In the genomic region with DNA sequence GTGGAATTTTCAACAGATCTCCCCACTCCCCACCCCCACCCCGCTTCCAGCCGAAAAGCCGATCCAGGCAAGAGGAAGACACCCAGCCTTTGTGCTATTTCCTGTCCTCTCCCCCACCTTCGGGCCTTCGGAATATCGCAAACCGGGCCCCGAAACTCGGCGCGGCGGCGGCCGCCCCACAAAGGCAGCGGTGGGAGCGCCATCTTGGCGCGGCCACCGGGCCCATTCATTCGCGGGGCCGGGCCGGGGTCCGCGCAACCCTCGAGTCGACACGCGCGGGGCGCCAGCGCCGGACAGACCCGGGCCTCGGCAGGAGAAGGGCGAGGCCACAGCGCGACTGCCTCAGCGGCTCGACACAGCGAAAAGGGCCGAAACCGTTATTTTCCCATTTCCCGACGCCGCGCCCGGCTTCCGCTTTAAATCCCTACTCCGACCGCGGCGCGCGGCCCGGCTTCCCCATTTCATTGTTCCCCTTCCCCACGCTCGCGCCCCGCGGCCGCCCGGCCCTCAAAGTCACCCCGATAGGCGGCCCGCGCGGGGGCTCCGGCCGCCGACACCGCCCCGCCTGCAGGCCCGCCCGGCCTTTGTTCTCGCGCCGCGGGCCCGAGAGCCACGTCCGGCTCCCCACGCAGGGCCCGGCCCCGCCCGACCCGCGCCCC, we compare ENCODE assay signal across 1 cellular context.
TF ChIP-seq lines count a peak whose summit lies in the region.

No MANE protein-coding gene starts in this region.

TF ChIP-seq in GM12878, 131 proteins besides CTCF, POLR2A, EP300 and RAD21:
- no peak for TF ChIP-seq POLR2AphosphoS2 (IDR thresholded peaks at IDR 0.05; ENCODE audit: low read depth, low read length)
- no peak for TF ChIP-seq TBL1XR1 (IDR thresholded peaks at IDR 0.05; ENCODE audit: low read depth, low read length)
- TF ChIP-seq BHLHE40 (IDR thresholded peaks at IDR 0.05; ENCODE audit: borderline replicate concordance in 1 of 2, low read depth in 2 of 2, low read length in 1 of 2) = 0 out of 4 replicates have a peak, but pooled peaks of 1 of the 2 experiments have one; percentile 20
- TF ChIP-seq RB1 (IDR thresholded peaks at IDR 0.05; ENCODE audit: borderline replicate concordance) = peak; percentile 59; the same call in 1 of the 2 replicates
- TF ChIP-seq ZNF207 (IDR thresholded peaks at IDR 0.05; ENCODE audit: borderline replicate concordance) = peak; percentile 53; the same call in 1 of the 2 replicates
- no peak for TF ChIP-seq ZNF384 (IDR thresholded peaks at IDR 0.05; ENCODE audit: borderline replicate concordance, low read depth, low read length)
- TF ChIP-seq ASH2L (IDR thresholded peaks at IDR 0.05; ENCODE audit: borderline replicate concordance, low read depth) = no peak
- TF ChIP-seq, protein P1, sequence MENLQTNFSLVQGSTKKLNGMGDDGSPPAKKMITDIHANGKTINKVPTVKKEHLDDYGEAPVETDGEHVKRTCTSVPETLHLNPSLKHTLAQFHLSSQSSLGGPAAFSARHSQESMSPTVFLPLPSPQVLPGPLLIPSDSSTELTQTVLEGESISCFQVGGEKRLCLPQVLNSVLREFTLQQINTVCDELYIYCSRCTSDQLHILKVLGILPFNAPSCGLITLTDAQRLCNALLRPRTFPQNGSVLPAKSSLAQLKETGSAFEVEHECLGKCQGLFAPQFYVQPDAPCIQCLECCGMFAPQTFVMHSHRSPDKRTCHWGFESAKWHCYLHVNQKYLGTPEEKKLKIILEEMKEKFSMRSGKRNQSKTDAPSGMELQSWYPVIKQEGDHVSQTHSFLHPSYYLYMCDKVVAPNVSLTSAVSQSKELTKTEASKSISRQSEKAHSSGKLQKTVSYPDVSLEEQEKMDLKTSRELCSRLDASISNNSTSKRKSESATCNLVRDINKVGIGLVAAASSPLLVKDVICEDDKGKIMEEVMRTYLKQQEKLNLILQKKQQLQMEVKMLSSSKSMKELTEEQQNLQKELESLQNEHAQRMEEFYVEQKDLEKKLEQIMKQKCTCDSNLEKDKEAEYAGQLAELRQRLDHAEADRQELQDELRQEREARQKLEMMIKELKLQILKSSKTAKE (IDR thresholded peaks at IDR 0.05; ENCODE audit: low read depth, poor library complexity, severe bottlenecking) = no peak
- TF ChIP-seq IKZF1 (conservative IDR thresholded peaks at IDR 0.05) = peak; percentile 82
- TF ChIP-seq SPI1 (IDR thresholded peaks at IDR 0.05; ENCODE audit: borderline replicate concordance, insufficient read depth, low read depth, low read length) = peak; percentile 42; the same call in 1 of the 2 replicates
- TF ChIP-seq YY1 (IDR thresholded peaks at IDR 0.05; ENCODE audit: low read depth, low read length) = peak; percentile 89
- TF ChIP-seq MXI1 (IDR thresholded peaks at IDR 0.05; ENCODE audit: low read depth, low read length) = 0 out of 2 replicates have a peak, but pooled peaks have one; percentile 26
- no peak for TF ChIP-seq SRF (IDR thresholded peaks at IDR 0.05; ENCODE audit: low read depth in 2 of 2, low read length in 2 of 2)
- TF ChIP-seq BACH1 (IDR thresholded peaks at IDR 0.05; ENCODE audit: borderline replicate concordance) = peak; percentile 62
- peak; percentile 47 for TF ChIP-seq SIN3A (IDR thresholded peaks at IDR 0.05; ENCODE audit: low read depth, low read length)
- TF ChIP-seq, protein P2, sequence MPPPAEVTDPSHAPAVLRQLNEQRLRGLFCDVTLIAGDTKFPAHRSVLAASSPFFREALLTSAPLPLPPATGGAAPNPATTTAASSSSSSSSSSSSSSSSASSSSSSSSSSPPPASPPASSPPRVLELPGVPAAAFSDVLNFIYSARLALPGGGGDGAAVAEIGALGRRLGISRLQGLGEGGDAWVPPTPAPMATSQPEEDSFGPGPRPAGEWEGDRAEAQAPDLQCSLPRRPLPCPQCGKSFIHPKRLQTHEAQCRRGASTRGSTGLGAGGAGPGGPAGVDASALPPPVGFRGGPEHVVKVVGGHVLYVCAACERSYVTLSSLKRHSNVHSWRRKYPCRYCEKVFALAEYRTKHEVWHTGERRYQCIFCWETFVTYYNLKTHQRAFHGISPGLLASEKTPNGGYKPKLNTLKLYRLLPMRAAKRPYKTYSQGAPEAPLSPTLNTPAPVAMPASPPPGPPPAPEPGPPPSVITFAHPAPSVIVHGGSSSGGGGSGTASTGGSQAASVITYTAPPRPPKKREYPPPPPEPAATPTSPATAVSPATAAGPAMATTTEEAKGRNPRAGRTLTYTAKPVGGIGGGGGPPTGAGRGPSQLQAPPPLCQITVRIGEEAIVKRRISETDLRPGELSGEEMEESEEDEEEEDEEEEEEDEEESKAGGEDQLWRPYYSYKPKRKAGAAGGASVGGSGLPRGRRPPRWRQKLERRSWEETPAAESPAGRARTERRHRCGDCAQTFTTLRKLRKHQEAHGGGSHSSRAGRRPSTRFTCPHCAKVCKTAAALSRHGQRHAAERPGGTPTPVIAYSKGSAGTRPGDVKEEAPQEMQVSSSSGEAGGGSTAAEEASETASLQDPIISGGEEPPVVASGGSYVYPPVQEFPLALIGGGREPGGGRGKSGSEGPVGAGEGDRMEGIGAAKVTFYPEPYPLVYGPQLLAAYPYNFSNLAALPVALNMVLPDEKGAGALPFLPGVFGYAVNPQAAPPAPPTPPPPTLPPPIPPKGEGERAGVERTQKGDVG (CRISPR knock-in tag; IDR thresholded peaks at IDR 0.05) = no peak
- TF ChIP-seq DPF2 (IDR thresholded peaks at IDR 0.05) = peak; percentile 71; the same call in 1 of the 2 replicates
- TF ChIP-seq, protein P3, sequence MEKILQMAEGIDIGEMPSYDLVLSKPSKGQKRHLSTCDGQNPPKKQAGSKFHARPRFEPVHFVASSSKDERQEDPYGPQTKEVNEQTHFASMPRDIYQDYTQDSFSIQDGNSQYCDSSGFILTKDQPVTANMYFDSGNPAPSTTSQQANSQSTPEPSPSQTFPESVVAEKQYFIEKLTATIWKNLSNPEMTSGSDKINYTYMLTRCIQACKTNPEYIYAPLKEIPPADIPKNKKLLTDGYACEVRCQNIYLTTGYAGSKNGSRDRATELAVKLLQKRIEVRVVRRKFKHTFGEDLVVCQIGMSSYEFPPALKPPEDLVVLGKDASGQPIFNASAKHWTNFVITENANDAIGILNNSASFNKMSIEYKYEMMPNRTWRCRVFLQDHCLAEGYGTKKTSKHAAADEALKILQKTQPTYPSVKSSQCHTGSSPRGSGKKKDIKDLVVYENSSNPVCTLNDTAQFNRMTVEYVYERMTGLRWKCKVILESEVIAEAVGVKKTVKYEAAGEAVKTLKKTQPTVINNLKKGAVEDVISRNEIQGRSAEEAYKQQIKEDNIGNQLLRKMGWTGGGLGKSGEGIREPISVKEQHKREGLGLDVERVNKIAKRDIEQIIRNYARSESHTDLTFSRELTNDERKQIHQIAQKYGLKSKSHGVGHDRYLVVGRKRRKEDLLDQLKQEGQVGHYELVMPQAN (conservative IDR thresholded peaks at IDR 0.05) = peak; percentile 95
- TF ChIP-seq, protein P4, sequence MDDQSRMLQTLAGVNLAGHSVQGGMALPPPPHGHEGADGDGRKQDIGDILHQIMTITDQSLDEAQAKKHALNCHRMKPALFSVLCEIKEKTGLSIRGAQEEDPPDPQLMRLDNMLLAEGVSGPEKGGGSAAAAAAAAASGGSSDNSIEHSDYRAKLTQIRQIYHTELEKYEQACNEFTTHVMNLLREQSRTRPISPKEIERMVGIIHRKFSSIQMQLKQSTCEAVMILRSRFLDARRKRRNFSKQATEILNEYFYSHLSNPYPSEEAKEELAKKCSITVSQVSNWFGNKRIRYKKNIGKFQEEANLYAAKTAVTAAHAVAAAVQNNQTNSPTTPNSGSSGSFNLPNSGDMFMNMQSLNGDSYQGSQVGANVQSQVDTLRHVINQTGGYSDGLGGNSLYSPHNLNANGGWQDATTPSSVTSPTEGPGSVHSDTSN (IDR thresholded peaks at IDR 0.05; ENCODE audit: insufficient replicate concordance, low read depth, low read length) = no peak
- 0 out of 4 replicates have a peak, but pooled peaks of 1 of the 2 experiments have one; percentile 19 for TF ChIP-seq IKZF2 (IDR thresholded peaks at IDR 0.05)
- TF ChIP-seq HDAC2 (IDR thresholded peaks at IDR 0.05) = no peak
- peak; percentile 66; the same call in 1 of the 2 replicates for TF ChIP-seq TAF1 (IDR thresholded peaks at IDR 0.05; ENCODE audit: borderline replicate concordance, low read depth, low read length)
- TF ChIP-seq GATAD2B (conservative IDR thresholded peaks at IDR 0.05; ENCODE audit: low read depth) = peak; percentile 89
- peak; percentile 89 for TF ChIP-seq LARP7 (IDR thresholded peaks at IDR 0.05)
- TF ChIP-seq SMARCA5 (IDR thresholded peaks at IDR 0.05) = peak; percentile 56; the same call in 1 of the 2 replicates
- TF ChIP-seq, protein P5, sequence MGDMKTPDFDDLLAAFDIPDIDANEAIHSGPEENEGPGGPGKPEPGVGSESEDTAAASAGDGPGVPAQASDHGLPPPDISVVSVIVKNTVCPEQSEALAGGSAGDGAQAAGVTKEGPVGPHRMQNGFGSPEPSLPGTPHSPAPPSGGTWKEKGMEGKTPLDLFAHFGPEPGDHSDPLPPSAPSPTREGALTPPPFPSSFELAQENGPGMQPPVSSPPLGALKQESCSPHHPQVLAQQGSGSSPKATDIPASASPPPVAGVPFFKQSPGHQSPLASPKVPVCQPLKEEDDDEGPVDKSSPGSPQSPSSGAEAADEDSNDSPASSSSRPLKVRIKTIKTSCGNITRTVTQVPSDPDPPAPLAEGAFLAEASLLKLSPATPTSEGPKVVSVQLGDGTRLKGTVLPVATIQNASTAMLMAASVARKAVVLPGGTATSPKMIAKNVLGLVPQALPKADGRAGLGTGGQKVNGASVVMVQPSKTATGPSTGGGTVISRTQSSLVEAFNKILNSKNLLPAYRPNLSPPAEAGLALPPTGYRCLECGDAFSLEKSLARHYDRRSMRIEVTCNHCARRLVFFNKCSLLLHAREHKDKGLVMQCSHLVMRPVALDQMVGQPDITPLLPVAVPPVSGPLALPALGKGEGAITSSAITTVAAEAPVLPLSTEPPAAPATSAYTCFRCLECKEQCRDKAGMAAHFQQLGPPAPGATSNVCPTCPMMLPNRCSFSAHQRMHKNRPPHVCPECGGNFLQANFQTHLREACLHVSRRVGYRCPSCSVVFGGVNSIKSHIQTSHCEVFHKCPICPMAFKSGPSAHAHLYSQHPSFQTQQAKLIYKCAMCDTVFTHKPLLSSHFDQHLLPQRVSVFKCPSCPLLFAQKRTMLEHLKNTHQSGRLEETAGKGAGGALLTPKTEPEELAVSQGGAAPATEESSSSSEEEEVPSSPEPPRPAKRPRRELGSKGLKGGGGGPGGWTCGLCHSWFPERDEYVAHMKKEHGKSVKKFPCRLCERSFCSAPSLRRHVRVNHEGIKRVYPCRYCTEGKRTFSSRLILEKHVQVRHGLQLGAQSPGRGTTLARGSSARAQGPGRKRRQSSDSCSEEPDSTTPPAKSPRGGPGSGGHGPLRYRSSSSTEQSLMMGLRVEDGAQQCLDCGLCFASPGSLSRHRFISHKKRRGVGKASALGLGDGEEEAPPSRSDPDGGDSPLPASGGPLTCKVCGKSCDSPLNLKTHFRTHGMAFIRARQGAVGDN (IDR thresholded peaks at IDR 0.05) = no peak
- no peak for TF ChIP-seq NR2C1 (IDR thresholded peaks at IDR 0.05)
- TF ChIP-seq EED (IDR thresholded peaks at IDR 0.05; ENCODE audit: low read depth) = 0 out of 2 replicates have a peak, but pooled peaks have one; percentile 5
- no peak for TF ChIP-seq RELA (IDR thresholded peaks at IDR 0.05; ENCODE audit: borderline replicate concordance, partially characterized antibody)
- no peak for TF ChIP-seq IRF4 (IDR thresholded peaks at IDR 0.05; ENCODE audit: low read depth, low read length)
- no peak for TF ChIP-seq RCOR1 (conservative IDR thresholded peaks at IDR 0.05; ENCODE audit: low read depth, low read length)
